In the genomic region with DNA sequence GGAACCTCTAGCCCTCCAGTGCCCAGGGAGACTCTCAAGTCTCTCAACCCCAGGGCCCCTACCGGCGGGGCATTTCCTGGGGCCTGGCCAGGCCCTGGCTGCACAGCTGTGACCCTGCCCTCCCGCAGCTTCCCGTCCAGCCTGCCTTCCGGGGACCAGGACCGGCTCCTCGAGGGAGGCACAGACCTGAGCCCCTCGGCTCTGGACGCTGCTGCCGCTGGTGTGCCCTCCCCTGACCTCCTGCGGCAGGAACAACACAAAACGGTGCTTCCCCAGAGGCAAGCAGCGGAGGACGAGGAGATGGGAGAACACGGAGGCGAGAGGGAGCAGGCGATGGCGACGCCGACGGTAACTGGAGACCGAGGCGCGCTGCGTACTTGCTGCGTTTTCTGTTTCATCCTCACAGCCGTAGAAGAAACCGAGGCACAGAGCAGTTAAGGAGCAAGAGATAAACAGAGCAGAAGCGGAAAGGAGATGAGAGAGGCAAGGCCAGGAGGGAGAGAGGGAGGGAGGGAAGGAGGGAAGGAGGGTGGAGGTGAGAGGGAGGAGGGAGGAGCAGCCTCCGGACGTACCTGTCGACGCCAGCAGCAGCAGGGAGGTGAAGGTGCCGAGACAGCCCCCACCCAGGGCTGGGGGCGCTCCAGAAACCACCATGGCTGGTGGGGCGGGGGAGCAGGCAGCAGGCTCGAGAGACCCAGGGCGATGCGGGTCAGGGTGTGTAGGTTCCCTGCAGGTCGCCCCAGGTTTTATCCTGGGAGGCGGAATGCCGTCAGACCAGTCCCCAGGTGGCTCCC, we compare ENCODE assay signal across 8 cellular contexts. TPM values are rescaled to one million over a fixed set of nuclear protein-coding genes. Genes with fewer than 3 reads are reported as not detected.
DNase-seq lines count a peak whose midpoint lies in the region; ATAC-seq lines count a peak whose summit lies in the region.

Gene PRSS22, minus strand, starts transcription at position 720 of the 794 bp plus-strand sequence. Its CDS starts 66 bp downstream, at position 654.

- intact Hi-C loops in posterior vena cava (cut with DNase I): loop anchor here (10.0 kb wide), 2 partner anchors 133 to 153 kb away; partner anchors contain the start of gene PRSS27 (in 1 of the 2)

- 6 to 7% methylated on average over 42 of the region's 42 CpGs for WGBS in esophagus, 2 donors

- H3K27ac ChIP-seq in esophagus (ENCODE audit: low read depth in 2 of 2, low read length in 1 of 2): peak within 1 kb of the TSS; percentile 94 to 95

- H3K4me1 ChIP-seq in ES-I3 (ENCODE audit: insufficient read depth, low read length) (no peaks in the 10 kb centered on the region), esophagus (ENCODE audit: control insufficient read depth in 2 of 2, insufficient read depth in 2 of 2, low read length in 1 of 2) (peaks cover 0 to 16% of the 10 kb centered on the region in 2 donors)

- peak within 1 kb of the TSS; percentile 38 for H3K9ac ChIP-seq in ES-I3 (ENCODE audit: low read depth, low read length)

- no peaks in the 10 kb centered on the region for H3K27me3 ChIP-seq in esophagus (ENCODE audit: control insufficient read depth in 1 of 2, insufficient read depth in 2 of 2, low read length in 2 of 2)

- DNase-seq in RPMI7951 (ENCODE audit: low read depth) (peak; percentile 45), posterior vena cava (ENCODE audit: low spot score) (peak; percentile 67), HUDEP-2 (lab: John Stamatoyannopoulos, UW; ENCODE audit: unreplicated experiment in 76 of 76) (no peak), NCI-H1436 (lab: John Stamatoyannopoulos, UW) (no peak), COR-L47 (lab: John Stamatoyannopoulos, UW) (no peak)

- H3K36me3 ChIP-seq in ES-I3 (ENCODE audit: insufficient read depth, low read length) (no peaks in the 10 kb centered on the region), esophagus (ENCODE audit: control insufficient read depth in 2 of 2, insufficient read depth in 2 of 2, low read length in 1 of 2) (peaks cover 0 to 18% of the 10 kb centered on the region in 2 donors)

- H3K9me3 ChIP-seq in ES-I3 (ENCODE audit: control insufficient read depth, insufficient read depth, low read length): peaks cover 9% of the 10 kb centered on the region
- H3K9me3 ChIP-seq in esophagus (ENCODE audit: control insufficient read depth in 2 of 2, insufficient read depth in 1 of 2, low read depth in 1 of 2, low read length in 1 of 2): peaks cover 5 to 6% of the 10 kb centered on the region in 2 donors

- ATAC-seq in HG03175 (IDR thresholded peaks at IDR 0.05; ENCODE audit: unreplicated experiment): no peak

- H3K4me3 ChIP-seq in esophagus (ENCODE audit: low read depth in 1 of 2, low read length in 2 of 2): peak within 1 kb of the TSS; percentile 71 to 73

RNA-seq across cellular contexts. Expression of gene PRSS22, which starts in this region (rescaled TPM):
- total RNA-seq in RPMI7951 (2014; rRNA removed; shearing (Covaris generic)): 0.72 and 0.78 TPM in 2 replicates
- polyA plus RNA-seq in esophagus: 100 to 1,000 TPM; 109 to 281 TPM
- total RNA-seq in posterior vena cava: not detected

Comparison
In these comparisons a context has a peak if more than half of its experiments do, and no peak if none do; other contexts are left out.
1. Peak in DNase-seq in RPMI7951; RNA of the gene not detected or under 1 TPM.
2. Peak in DNase-seq in posterior vena cava; RNA of the gene not detected or under 1 TPM.